ENCODE assay signal across 16 cellular contexts in genomic region chrX:123425471-123425870, GRCh38.
"Had no signal": no experiment of that assay in that cellular context is flagged by ENCODE, and none has a peak within 500 bp of the region (broad histone marks: within the 10 kb centered on the region; RNA-seq: fewer than 3 reads in every experiment).

No MANE protein-coding gene starts in this region.

- ATAC-seq: activated CD8-positive, alpha-beta T cell treated with anti-CD3 and anti-CD28 coated beads for 36 hours; activated T-helper 17 cell treated with anti-CD3 and anti-CD28 coated beads, Interleukin-2, amount 50 U/mL, for 72 hours; stimulated activated naive CD8-positive, alpha-beta T cell treated with anti-CD3 and anti-CD28 coated beads, Interleukin-15, Interleukin-2, amounts not matched to agents 100 U/mL and 50 U/mL, for 24 hours had no signal

- H3K27ac ChIP-seq: esophagus muscularis mucosa, lower lobe of right lung had no signal

- H3K4me3 ChIP-seq: esophagus muscularis mucosa, lower lobe of right lung, tibial nerve, uterus had no signal

- H3K9me3 ChIP-seq: esophagus muscularis mucosa, lower lobe of right lung, tibial nerve, uterus had no signal

- DNase-seq: activated B cell treated with CpG ODN at 0.5 μM for 24 hours; activated CD4-positive, alpha-beta T cell treated with anti-CD3 and anti-CD28 coated beads for 4 hours; activated CD8-positive, alpha-beta T cell treated with anti-CD3 and anti-CD28 coated beads for 36 hours; activated naive CD4-positive, alpha-beta T cell; activated naive CD8-positive, alpha-beta T cell treated with anti-CD3 and anti-CD28 coated beads for 36 hours; activated T-cell treated with anti-CD3 and anti-CD28 coated beads, Interleukin-2, amount 50 U/mL, for 1 hour; effector CD8-positive, alpha-beta T cell; foreskin melanocyte; lower lobe of right lung; stimulated activated naive CD8-positive, alpha-beta T cell treated with anti-CD3 and anti-CD28 coated beads, Interleukin-15, Interleukin-2, amounts not matched to agents 100 U/mL and 50 U/mL, for 24 hours; T-helper 1 cell; T-helper 9 cell had no signal

- H3K27me3 ChIP-seq: esophagus muscularis mucosa, tibial nerve, uterus had no signal

- H3K36me3 ChIP-seq: esophagus muscularis mucosa, lower lobe of right lung, tibial nerve, uterus had no signal

- H3K4me1 ChIP-seq: esophagus muscularis mucosa, lower lobe of right lung, tibial nerve, uterus had no signal
